ENCODE assay signal across 9 cellular contexts in genomic region chr19:3506384-3507340, GRCh38. TPM values are rescaled to one million over a fixed set of nuclear protein-coding genes. Genes with fewer than 3 reads are reported as not detected.
A peak's percentile ranks its signal among the peaks of the same experiment; 100 is the strongest.
DNase-seq lines count a peak whose midpoint lies in the region; ATAC-seq, FAIRE-seq and TF ChIP-seq lines count a peak whose summit lies in the region.
"Had no signal": no experiment of that assay in that cellular context is flagged by ENCODE, and none has a peak within 500 bp of the region (broad histone marks: within the 10 kb centered on the region; RNA-seq: fewer than 3 reads in every experiment).

No MANE protein-coding gene starts in this region.

- CTCF ChIA-PET in AG04449 (lab: Yijun Ruan, JAX): interaction anchor here (0.8 to 0.9 kb wide), 2 partner anchors 77 to 112 kb away, joined by 3 read pairs; no protein-coding TSS in a partner anchor

- peak overlapping the region; percentile 79 to 89 for H3K27ac ChIP-seq in right atrium auricular region

- POLR2A ChIA-PET in AG04449 (lab: Yijun Ruan, JAX): no interaction called here

- H3K4me1 ChIP-seq in right atrium auricular region: peaks cover 0 to 40% of the 10 kb centered on the region in 2 donors

- peak overlapping the region; percentile 89 for H3K4me3 Mint-ChIP-seq in activated naive CD8-positive, alpha-beta T cell

- no peaks in the 10 kb centered on the region for H3K36me3 ChIP-seq in right atrium auricular region

- intact Hi-C loops in sciatic nerve (cut with DNase I): no loop called here

- H3K9me3 ChIP-seq in right atrium auricular region: no peaks in the 10 kb centered on the region

- H3K36me3 Mint-ChIP-seq in activated naive CD8-positive, alpha-beta T cell: peaks cover 3% of the 10 kb centered on the region

- H3K27ac Mint-ChIP-seq in activated naive CD8-positive, alpha-beta T cell: peak overlapping the region; percentile 46

- DNase-seq in AG04449 (ENCODE audit: low read depth, low spot score): no peak
- peak; percentile 57 for DNase-seq in GM19239 (ENCODE audit: insufficient read length, low spot score)
- DNase-seq in LNCaP clone FGC (ENCODE audit: low read depth): no peak
- no peak for DNase-seq in right atrium auricular region (ENCODE audit: low spot score)
- peak; percentile 74 for DNase-seq in sciatic nerve (ENCODE audit: low spot score)
- DNase-seq in KBM-7: no peak
- no peak for DNase-seq in SIG-M5 (lab: John Stamatoyannopoulos, UW)

- no peaks in the 10 kb centered on the region for H3K9me3 Mint-ChIP-seq in activated naive CD8-positive, alpha-beta T cell (ENCODE audit: low read depth)

- H3K4me1 Mint-ChIP-seq in activated naive CD8-positive, alpha-beta T cell (ENCODE audit: low read depth): peaks cover 42% of the 10 kb centered on the region

- H3K4me3 ChIP-seq in AG04449 (ENCODE audit: low read depth, low read length): peak overlapping the region; percentile 82
- peak overlapping the region; percentile 96 for H3K4me3 ChIP-seq in LNCaP clone FGC (ENCODE audit: low read depth, low read length)
- H3K4me3 ChIP-seq in right atrium auricular region: peak overlapping the region; percentile 99

- in situ Hi-C loops in KBM-7 (cut with MboI; ENCODE audit: low pct_unique_long_range_greater_than_20kb, low sequenced_read_pairs): no loop called here

- no peaks in the 10 kb centered on the region for H3K27me3 ChIP-seq in right atrium auricular region

- H3K27me3 Mint-ChIP-seq in activated naive CD8-positive, alpha-beta T cell: no peaks in the 10 kb centered on the region

- no peak for FAIRE-seq in GM19239 (lab: Jason Lieb, UNC)
- FAIRE-seq: islet of Langerhans had no signal

- ATAC-seq in sciatic nerve: peak; percentile 6

- no peak for TF ChIP-seq CTCF in AG04449 (IDR thresholded peaks at IDR 0.05; ENCODE audit: insufficient read depth, low read length, missing control alignments)
- TF ChIP-seq CTCF in LNCaP clone FGC (IDR thresholded peaks at IDR 0.05; ENCODE audit: control insufficient read depth, extremely low read depth, insufficient read depth): no peak
- no peak for TF ChIP-seq CTCF in right atrium auricular region (IDR thresholded peaks at IDR 0.05)

RNA-seq across cellular contexts. Expression of gene FZR1, which starts 0.6 kb away (rescaled TPM):
- total RNA-seq in right atrium auricular region (10 to 100 TPM; 20.6 to 21.7 TPM), sciatic nerve (46.1 TPM)

RNA-seq across cellular contexts. Expression of gene DOHH, which starts 6.2 kb away (rescaled TPM):
- total RNA-seq in right atrium auricular region (10 to 100 TPM; 14.1 to 18.4 TPM), sciatic nerve (8.4 TPM)

RNA-seq across cellular contexts. Expression of gene SMIM44, which starts 23.4 kb away (rescaled TPM):
- total RNA-seq in right atrium auricular region (not detected), sciatic nerve (not detected)

RNA-seq across cellular contexts. Expression of gene SMIM24, which starts 26.3 kb away (rescaled TPM):
- total RNA-seq in right atrium auricular region (not detected), sciatic nerve (not detected)

RNA-seq across cellular contexts. Expression of gene TEKTIP1, which starts 32.3 kb away (rescaled TPM):
- total RNA-seq in right atrium auricular region (not detected), sciatic nerve (4.9 TPM)

Comparison
In these comparisons a context has a peak if more than half of its experiments do, and no peak if none do; other contexts are left out.
1. DNase-seq: peak in GM19239 (single experiment) and sciatic nerve (single experiment); none in AG04449 (single experiment), LNCaP clone FGC (single experiment), right atrium auricular region (single experiment), KBM-7 (single experiment) and SIG-M5 (single experiment).
2. Peak in every context shown above with its lines, with median percentiles within 50 percentile points of each other: H3K4me3 ChIP-seq.